Comparison of ENCODE assay signal across 8 cellular contexts in the genomic region with DNA sequence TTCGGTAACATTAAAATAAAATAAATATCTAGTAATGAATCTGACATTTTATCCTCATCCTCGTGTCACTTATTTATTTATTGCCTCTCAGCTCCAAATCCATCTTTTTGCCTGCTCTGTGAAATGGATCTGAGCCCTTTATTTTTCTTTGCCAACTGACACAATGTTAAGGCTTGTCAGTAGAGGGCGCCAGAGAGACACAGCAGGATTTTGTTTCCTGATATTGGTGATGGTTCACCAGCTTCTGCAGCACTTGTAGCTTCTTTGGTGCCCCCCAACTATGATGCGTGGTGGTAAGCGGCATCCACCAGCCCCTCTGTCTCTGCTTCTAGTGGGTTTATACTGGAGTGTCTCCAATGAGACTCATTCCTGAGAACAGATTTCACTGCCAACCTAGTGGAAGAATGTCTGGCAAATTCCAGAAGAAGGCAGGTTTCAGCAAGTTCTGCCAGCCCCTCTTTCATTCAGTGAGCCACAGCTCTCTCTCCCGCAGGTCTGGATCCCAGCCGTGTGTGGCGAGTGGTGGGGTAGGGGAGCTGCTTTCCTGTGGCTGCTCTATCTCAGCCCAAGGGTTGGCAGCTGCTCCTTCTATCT.
A peak's percentile ranks its signal among the peaks of the same experiment; 100 is the strongest.
DNase-seq lines count a peak whose midpoint lies in the region; ATAC-seq and TF ChIP-seq lines count a peak whose summit lies in the region.

No MANE protein-coding gene starts in this region.

- TF ChIP-seq POLR2A in gastroesophageal sphincter (IDR thresholded peaks at IDR 0.05), result no peak

- no peak for TF ChIP-seq EP300 in gastroesophageal sphincter (IDR thresholded peaks at IDR 0.05)

- peaks cover 7% of the 10 kb centered on the region for H3K27me3 Mint-ChIP-seq in activated T-cell treated with anti-CD3 and anti-CD28 coated beads, Interleukin-2, amount 50 U/mL, for 4 hours (ENCODE audit: low read depth)

- H3K36me3 ChIP-seq in heart right ventricle, result no peaks in the 10 kb centered on the region
- no peaks in the 10 kb centered on the region for H3K36me3 ChIP-seq in NT2/D1 (ENCODE audit: insufficient read depth, insufficient read length, low read length)
- H3K36me3 ChIP-seq in gastroesophageal sphincter, result no peaks in the 10 kb centered on the region

- no peak overlapping the region for H3K9ac ChIP-seq in NT2/D1 (ENCODE audit: insufficient read length, low read depth)

- DNase-seq in heart right ventricle (peak in 1 of 2 donors; percentile 5), Right ventricle myocardium superior (no peak), NT2/D1 (ENCODE audit: low read depth, low spot score) (peak; percentile 27), glomerular visceral epithelial cell (ENCODE audit: extremely low spot score) (no peak)
- DNase-seq in activated T-cell treated with anti-CD3 and anti-CD28 coated beads, Interleukin-2, amount 50 U/mL, for 4 hours, result peak; percentile 11
- DNase-seq in stimulated activated CD4-positive, alpha-beta T cell treated with anti-CD3 and anti-CD28 coated beads, Interleukin-15, amount 100 ng/mL, for 48 hours (ENCODE audit: low read depth in 2 of 2), result peak; percentile 10 to 29

- H3K27ac ChIP-seq in heart right ventricle (no peak overlapping the region), gastroesophageal sphincter (no peak overlapping the region)

- intact Hi-C loops in heart right ventricle (cut with DNase I), result loop anchor here in 1 of 10 donors (10.0 kb wide), 1 partner anchor 233 kb away; no protein-coding TSS in a partner anchor
- intact Hi-C loops in Right ventricle myocardium superior (cut with DNase I), result no loop called here

- H3K9me3 Mint-ChIP-seq in activated T-cell treated with anti-CD3 and anti-CD28 coated beads, Interleukin-2, amount 50 U/mL, for 4 hours, result no peaks in the 10 kb centered on the region

- 55 to 60% methylated on average over 8 of the region's 8 CpGs for WGBS in heart right ventricle, 2 donors
- WGBS in gastroesophageal sphincter (ENCODE audit: low coverage in 1 of 2), 2 donors, result 23 to 50% methylated on average over 3 to 6 of the region's 8 CpGs

- H3K4me1 Mint-ChIP-seq in activated T-cell treated with anti-CD3 and anti-CD28 coated beads, Interleukin-2, amount 50 U/mL, for 4 hours (ENCODE audit: low read depth), result no peaks in the 10 kb centered on the region

- H3K4me3 ChIP-seq in heart right ventricle, result no peak overlapping the region
- no peak overlapping the region for H3K4me3 ChIP-seq in NT2/D1 (ENCODE audit: insufficient read length, low read depth)
- H3K4me3 ChIP-seq in gastroesophageal sphincter, result no peak overlapping the region

- no peak overlapping the region for H3K4me3 Mint-ChIP-seq in activated T-cell treated with anti-CD3 and anti-CD28 coated beads, Interleukin-2, amount 50 U/mL, for 4 hours

- H3K36me3 Mint-ChIP-seq in activated T-cell treated with anti-CD3 and anti-CD28 coated beads, Interleukin-2, amount 50 U/mL, for 4 hours (ENCODE audit: insufficient read depth), result no peaks in the 10 kb centered on the region

- H3K4me1 ChIP-seq in heart right ventricle (no peaks in the 10 kb centered on the region), NT2/D1 (ENCODE audit: insufficient read depth, insufficient read length) (no peaks in the 10 kb centered on the region), gastroesophageal sphincter (no peaks in the 10 kb centered on the region)

- H3K9me3 ChIP-seq in heart right ventricle (no peaks in the 10 kb centered on the region), NT2/D1 (ENCODE audit: insufficient read depth, low read length) (no peaks in the 10 kb centered on the region), gastroesophageal sphincter (no peaks in the 10 kb centered on the region)

- H3K27me3 ChIP-seq in heart right ventricle (peaks cover 0 to 15% (median 0%) of the 10 kb centered on the region in 7 donors), NT2/D1 (ENCODE audit: insufficient read depth, insufficient read length) (no peaks in the 10 kb centered on the region), gastroesophageal sphincter (no peaks in the 10 kb centered on the region)

- no peak for ATAC-seq in heart right ventricle
- ATAC-seq in Right ventricle myocardium superior (ENCODE audit: poor library complexity), result no peak
- ATAC-seq in HG02870 (IDR thresholded peaks at IDR 0.05; ENCODE audit: unreplicated experiment), result peak; percentile 66
- no peak for ATAC-seq in activated T-cell treated with anti-CD3 and anti-CD28 coated beads, Interleukin-2, amount 50 U/mL, for 4 hours
- ATAC-seq in gastroesophageal sphincter, result no peak

- peak; percentile 33 to 83 (median 63) for TF ChIP-seq CTCF in heart right ventricle (IDR thresholded peaks at IDR 0.05)
- peak in 3 of 4 experiments; percentile 12 to 62 (median 29) for TF ChIP-seq CTCF in gastroesophageal sphincter (IDR thresholded peaks at IDR 0.05)

Comparison
In these comparisons a context has a peak if more than half of its experiments do, and no peak if none do; other contexts are left out.
1. DNase-seq: peak in NT2/D1 (single experiment), activated T-cell treated with anti-CD3 and anti-CD28 coated beads, Interleukin-2, amount 50 U/mL, for 4 hours (single experiment) and stimulated activated CD4-positive, alpha-beta T cell treated with anti-CD3 and anti-CD28 coated beads, Interleukin-15, amount 100 ng/mL, for 48 hours (2 of 2); none in Right ventricle myocardium superior (single experiment) and glomerular visceral epithelial cell (single experiment).